In the genomic region with DNA sequence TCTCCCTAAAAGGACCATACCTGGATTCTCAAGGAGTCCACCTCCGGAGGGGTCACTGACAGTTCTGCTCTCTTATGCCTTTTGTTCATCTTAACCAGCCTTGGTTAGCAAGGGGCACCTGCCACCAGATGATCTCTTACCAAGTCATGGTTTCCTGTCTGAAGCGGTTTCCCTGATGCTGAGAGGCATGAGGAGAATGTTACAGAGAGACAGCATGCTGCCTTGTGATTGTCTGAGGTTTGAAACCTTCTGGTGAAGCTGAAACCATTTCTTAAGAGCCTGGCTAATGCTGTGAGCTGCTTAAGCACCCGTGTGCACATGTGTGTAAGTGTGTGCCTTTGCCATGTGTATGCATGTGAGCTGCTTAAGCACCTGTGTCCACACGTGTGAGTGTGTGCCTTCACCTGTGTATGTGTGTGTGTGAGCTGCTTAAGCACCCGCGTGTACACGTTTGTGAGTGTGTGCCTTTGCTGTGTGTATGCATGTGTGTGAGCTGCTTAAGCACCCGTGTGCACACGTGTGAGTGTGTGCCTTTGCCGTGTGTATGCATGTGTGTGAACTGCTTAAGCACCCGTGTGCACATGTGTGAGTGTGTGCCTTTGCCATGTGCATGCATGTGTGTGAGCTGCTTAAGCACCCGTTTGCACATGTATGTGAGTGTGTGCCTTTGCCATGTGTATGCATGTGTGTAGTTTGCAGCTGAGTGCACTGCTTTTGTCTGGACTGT, we compare ENCODE assay signal across 1 cellular context.
TF ChIP-seq lines count a peak whose summit lies in the region.

No MANE protein-coding gene starts in this region.

TF ChIP-seq in H1, 55 proteins besides CTCF, POLR2A, EP300 and RAD21:
- no peak for TF ChIP-seq RFX5 (IDR thresholded peaks at IDR 0.05; ENCODE audit: borderline replicate concordance, low read depth, low read length)
- TF ChIP-seq KDM1A (IDR thresholded peaks at IDR 0.05; ENCODE audit: borderline replicate concordance, low read length), result no peak
- no peak for TF ChIP-seq CHD2 (IDR thresholded peaks at IDR 0.05; ENCODE audit: low read length)
- no peak for TF ChIP-seq RNF2 (IDR thresholded peaks at IDR 0.05; ENCODE audit: borderline replicate concordance, low read depth, low read length, missing control alignments, poor library complexity, severe bottlenecking)
- TF ChIP-seq CREB1 (IDR thresholded peaks at IDR 0.05), result no peak
- TF ChIP-seq TCF12 (IDR thresholded peaks at IDR 0.05; ENCODE audit: low read depth, low read length), result no peak
- TF ChIP-seq SIN3A (conservative IDR thresholded peaks at IDR 0.05 in 1 of 2, IDR thresholded peaks at IDR 0.05 in 1 of 2; ENCODE audit: low read depth in 1 of 2, low read length in 2 of 2), result no peak
- no peak for TF ChIP-seq GTF2F1 (IDR thresholded peaks at IDR 0.05; ENCODE audit: borderline replicate concordance, low read depth, low read length)
- TF ChIP-seq YY1 (IDR thresholded peaks at IDR 0.05; ENCODE audit: low read depth, low read length), result no peak
- TF ChIP-seq NANOG (IDR thresholded peaks at IDR 0.05; ENCODE audit: insufficient read depth, low read depth, low read length, poor library complexity, severe bottlenecking), result no peak
- no peak for TF ChIP-seq SIRT6 (IDR thresholded peaks at IDR 0.05; ENCODE audit: low read length)
- no peak for TF ChIP-seq EGR1 (IDR thresholded peaks at IDR 0.05; ENCODE audit: borderline replicate concordance, low read depth, low read length)
- TF ChIP-seq BRCA1 (IDR thresholded peaks at IDR 0.05; ENCODE audit: low read depth, low read length), result no peak
- TF ChIP-seq GABPA (IDR thresholded peaks at IDR 0.05; ENCODE audit: borderline replicate concordance, insufficient read depth, low read length), result no peak
- TF ChIP-seq KDM4A (IDR thresholded peaks at IDR 0.05; ENCODE audit: low read depth, low read length, severe bottlenecking), result no peak
- no peak for TF ChIP-seq KDM5A (IDR thresholded peaks at IDR 0.05; ENCODE audit: low read length)
- no peak for TF ChIP-seq POLR2AphosphoS5 (IDR thresholded peaks at IDR 0.05; ENCODE audit: low read depth, low read length)
- no peak for TF ChIP-seq FOSL1 (IDR thresholded peaks at IDR 0.05; ENCODE audit: insufficient read depth, low read depth, low read length)
- no peak for TF ChIP-seq SUZ12 (IDR thresholded peaks at IDR 0.05; ENCODE audit: low read length)
- no peak for TF ChIP-seq JUN (IDR thresholded peaks at IDR 0.05; ENCODE audit: low read depth, low read length)
